In genomic region chr20:62406635-62407176, GRCh38 we compare ENCODE assay signal across 8 cellular contexts. TPM values are rescaled to one million over a fixed set of nuclear protein-coding genes. Genes with fewer than 3 reads are reported as not detected.
A peak's percentile ranks its signal among the peaks of the same experiment; 100 is the strongest.
DNase-seq lines count a peak whose midpoint lies in the region; ATAC-seq lines count a peak whose summit lies in the region.

No MANE protein-coding gene starts in this region.

- H3K27me3 ChIP-seq in neuron (ENCODE audit: insufficient read depth, low read length) = peaks cover 20% of the 10 kb centered on the region

- peak overlapping the region; percentile 63 for H3K4me3 ChIP-seq in neuron (ENCODE audit: low read length)

- no peaks in the 10 kb centered on the region for H3K36me3 Mint-ChIP-seq in IgD-negative memory B cell

- H3K9me3 ChIP-seq in neuron (ENCODE audit: low read length) = no peaks in the 10 kb centered on the region

- H3K4me1 Mint-ChIP-seq in IgD-negative memory B cell = peaks cover 6 to 17% (median 15%) of the 10 kb centered on the region in 3 donors

- H2AFZ ChIP-seq in neuron (ENCODE audit: low read depth, low read length) = no peak overlapping the region

- H3K9me3 Mint-ChIP-seq in IgD-negative memory B cell = no peaks in the 10 kb centered on the region

- no peaks in the 10 kb centered on the region for H3K36me3 ChIP-seq in neuron (ENCODE audit: insufficient read depth, low read length)

- H3K4me1 ChIP-seq in neuron (ENCODE audit: insufficient read depth, low read length) = peaks cover 16% of the 10 kb centered on the region

- DNase-seq in ecto neural progenitor cell (ENCODE audit: low spot score) = peak; percentile 65
- DNase-seq in GOT3 (lab: John Stamatoyannopoulos, UW) = no peak
- no peak for DNase-seq in NCI-H146 treated with DMSO at 0.1 percent for 48 hours (lab: John Stamatoyannopoulos, UW; ENCODE audit: unreplicated experiment)

- peak overlapping the region; percentile 72 to 88 (median 84) for H3K4me3 Mint-ChIP-seq in IgD-negative memory B cell

- peak overlapping the region in 1 of 3 donors; percentile 65 for H3K27ac Mint-ChIP-seq in IgD-negative memory B cell

- peak; percentile 1 for ATAC-seq in GM19397 (IDR thresholded peaks at IDR 0.05; ENCODE audit: unreplicated experiment)
- ATAC-seq in GM19324 (IDR thresholded peaks at IDR 0.05; ENCODE audit: low FRiP score, unreplicated experiment) = no peak
- no peak for ATAC-seq in HG03097 (IDR thresholded peaks at IDR 0.05; ENCODE audit: low FRiP score, unreplicated experiment)

- H3K27me3 Mint-ChIP-seq in IgD-negative memory B cell = peaks cover 3% of the 10 kb centered on the region

RNA-seq across cellular contexts. Expression of gene CABLES2, which starts 0.4 kb away (rescaled TPM):
- polyA plus RNA-seq in IgD-negative memory B cell = 1.1 TPM

RNA-seq across cellular contexts. Expression of gene RPS21, which starts 19.8 kb away (rescaled TPM):
- polyA plus RNA-seq in IgD-negative memory B cell = 3,148 TPM

RNA-seq across cellular contexts. Expression of gene RBBP8NL, which starts 20.6 kb away (rescaled TPM):
- not detected for polyA plus RNA-seq in IgD-negative memory B cell

RNA-seq across cellular contexts. Expression of gene LAMA5, which starts 39.6 kb away (rescaled TPM):
- polyA plus RNA-seq in IgD-negative memory B cell = 10.1 TPM
